Comparison of ENCODE assay signal across 8 cellular contexts in the genomic region with DNA sequence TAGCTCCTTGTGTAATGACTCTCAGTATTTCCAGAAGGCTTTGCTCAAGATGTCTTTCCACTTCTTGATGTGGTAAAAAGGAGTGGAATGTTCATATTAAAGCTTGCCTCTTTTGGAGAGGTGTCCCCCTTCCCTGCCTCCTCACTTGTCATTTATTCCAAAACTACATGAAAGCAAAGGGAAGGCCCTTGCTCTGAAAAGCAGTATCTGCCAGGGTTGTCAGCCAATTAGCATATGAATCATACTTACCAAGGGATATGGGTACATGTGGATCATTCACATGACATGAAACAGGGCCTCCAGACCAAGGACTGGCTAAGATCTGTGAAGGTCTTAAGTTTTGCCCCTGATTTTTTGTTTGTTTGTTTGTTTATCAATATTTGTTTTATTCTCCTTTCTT. TPM values are rescaled to one million over a fixed set of nuclear protein-coding genes. Genes with fewer than 3 reads are reported as not detected.
DNase-seq lines count a peak whose midpoint lies in the region; ATAC-seq and TF ChIP-seq lines count a peak whose summit lies in the region.
"Had no signal": no experiment of that assay in that cellular context is flagged by ENCODE, and none has a peak within 500 bp of the region (broad histone marks: within the 10 kb centered on the region; RNA-seq: fewer than 3 reads in every experiment).

No MANE protein-coding gene starts in this region.

- H2AFZ ChIP-seq in PC-3 (ENCODE audit: low read length), result no peak overlapping the region

- CTCF ChIA-PET in PC-3 (lab: Charles Lee), result no interaction called here

- peaks cover 4% of the 10 kb centered on the region for H3F3A ChIP-seq in PC-3 (ENCODE audit: low read length, unreplicated experiment)

- no peaks in the 10 kb centered on the region for H3K9me2 ChIP-seq in PC-3 (replicated peaks; ENCODE audit: low read length)

- H3K4me3 ChIP-seq in PC-3 (ENCODE audit: low read length), result no peak overlapping the region
- H3K4me3 ChIP-seq in psoas muscle, result no peak overlapping the region

- H3K36me3 ChIP-seq in PC-3 (ENCODE audit: low read depth, low read length) (no peaks in the 10 kb centered on the region; the same call in 1 of the 2 replicates), psoas muscle (ENCODE audit: insufficient read depth in 1 of 2, low read depth in 1 of 2) (no peaks in the 10 kb centered on the region)

- H3K79me2 ChIP-seq in PC-3 (ENCODE audit: low read length), result peaks cover 12% of the 10 kb centered on the region; the same call in 1 of the 2 replicates

- 0 out of 2 replicates have a peak, but pooled peaks have one; percentile 30 for ATAC-seq in PC-3
- ATAC-seq in psoas muscle, result peak in 2 of 4 donors; percentile 55 to 59
- no peak for ATAC-seq in HG03571 (IDR thresholded peaks at IDR 0.05; ENCODE audit: unreplicated experiment)
- no peak for ATAC-seq in GM21423 (IDR thresholded peaks at IDR 0.05; ENCODE audit: unreplicated experiment)

- H3K9me3 ChIP-seq in PC-3 (ENCODE audit: low read length) (no peaks in the 10 kb centered on the region), psoas muscle (peaks cover 4% of the 10 kb centered on the region)

- H3K27ac ChIP-seq in PC-3 (ENCODE audit: low read length) (no peak overlapping the region), psoas muscle (peak overlapping the region; percentile 36)

- no peak overlapping the region for H3K4me2 ChIP-seq in PC-3 (ENCODE audit: low read length)

- no peak for TF ChIP-seq CTCF in PC-3 (conservative IDR thresholded peaks at IDR 0.05; ENCODE audit: low read depth, low read length)
- TF ChIP-seq CTCF in psoas muscle (IDR thresholded peaks at IDR 0.05), result no peak

- POLR2A ChIA-PET in PC-3 (lab: Charles Lee; ENCODE audit: unreplicated experiment), result no interaction called here

- H3K27me3 ChIP-seq in PC-3 (ENCODE audit: low read length) (no peaks in the 10 kb centered on the region), psoas muscle (ENCODE audit: insufficient read depth in 3 of 3, low read length in 2 of 3) (no peaks in the 10 kb centered on the region)

- DNase-seq in EL (peak; percentile 48), PC-3 (peak; percentile 41), dermis blood vessel endothelial cell (peak; percentile 47), psoas muscle (no peak), T-helper 9 cell (no peak)
- DNase-seq: NCI-H1436 had no signal

- peaks cover 46% of the 10 kb centered on the region for H3K4me1 ChIP-seq in PC-3 (ENCODE audit: insufficient read depth, low read length)
- peaks cover 48% of the 10 kb centered on the region for H3K4me1 ChIP-seq in psoas muscle

- intact Hi-C loops in PC-3 (cut with micrococcal nuclease), result loop anchor here (5.0 kb wide), 1 partner anchor 44 kb away; no protein-coding TSS in a partner anchor
- intact Hi-C loops in psoas muscle (cut with DNase I), result no loop called here

- BruUV-seq in PC-3 (replicated peaks; lab: Mats Ljungman, UMichigan), result no TSS peak

- no peaks in the 10 kb centered on the region for H4K20me1 ChIP-seq in PC-3 (ENCODE audit: low read length)

- no peak overlapping the region for H3K9ac ChIP-seq in PC-3 (ENCODE audit: low read length)

RNA-seq across cellular contexts. Expression of a gene that starts 31.3 kb away (rescaled TPM):
- total RNA-seq in PC-3 (2014; rRNA removed), result 43.3 and 51.1 TPM in 2 replicates
- 37.3 and 44.0 TPM in 2 replicates for total RNA-seq in dermis blood vessel endothelial cell
- 10 to 100 TPM; 19.4 to 29.0 (median 23.4) TPM for total RNA-seq in psoas muscle
- 10 to 100 TPM; 13.2 to 17.0 (median 13.2) TPM for polyA plus RNA-seq in psoas muscle

RNA-seq across cellular contexts. Expression of a gene that starts 56.3 kb away (rescaled TPM):
- total RNA-seq in PC-3 (2014; rRNA removed) (12.7 TPM in 2 replicates), dermis blood vessel endothelial cell (12.1 and 13.6 TPM in 2 replicates), psoas muscle (1 to 10 TPM; 3.0 to 4.1 (median 3.1) TPM)
- 1 to 10 TPM; 1.3 to 2.9 (median 2.0) TPM for polyA plus RNA-seq in psoas muscle

Comparison
In these comparisons a context has a peak if more than half of its experiments do, and no peak if none do; other contexts are left out.
1. DNase-seq: peak in EL (single experiment), PC-3 (single experiment) and dermis blood vessel endothelial cell (single experiment); none in psoas muscle (0 of 2) and T-helper 9 cell (single experiment).